ENCODE assay signal across 11 cellular contexts in genomic region chr1:211132681-211133392, GRCh38. TPM values are rescaled to one million over a fixed set of nuclear protein-coding genes. Genes with fewer than 3 reads are reported as not detected.
DNase-seq lines count a peak whose midpoint lies in the region; ATAC-seq, FAIRE-seq and TF ChIP-seq lines count a peak whose summit lies in the region.
"Had no signal": no experiment of that assay in that cellular context is flagged by ENCODE, and none has a peak within 500 bp of the region (broad histone marks: within the 10 kb centered on the region; RNA-seq: fewer than 3 reads in every experiment).

No MANE protein-coding gene starts in this region.

- FAIRE-seq in A549 (lab: Jason Lieb, UNC), result no peak
- FAIRE-seq: GM19239 had no signal

- 49% methylated on average over 21 of the region's 21 CpGs for WGBS in A549 (ENCODE audit: missing lambda C conversion rate)

- peaks cover 5% of the 10 kb centered on the region for H3K27me3 ChIP-seq in neural cell (ENCODE audit: insufficient read depth, low read depth, low read length)

- POLR2A ChIA-PET in A549 (lab: Yijun Ruan, JAX), result interaction anchor here (0.6 to 2.3 kb wide), 4 partner anchors 126 to 895 kb away, joined by 3 to 22 read pairs (median 10); partner anchors contain the start of gene RCOR3
- POLR2A ChIA-PET in RWPE1 (lab: Yijun Ruan, JAX; ENCODE audit: low non-redundant PET), result no interaction called here

- H2AFZ ChIP-seq in neural cell (ENCODE audit: low read depth, low read length), result peak overlapping the region; percentile 52

- no peaks in the 10 kb centered on the region for H3K36me3 ChIP-seq in neural cell (ENCODE audit: insufficient read depth, low read length)

- CTCF ChIA-PET in A549 (lab: Yijun Ruan, JAX) (interaction anchor here (0.8 to 9.0 kb wide), 43 partner anchors 9 to 942 kb away, joined by 3 to 388 read pairs (median 8); no protein-coding TSS in a partner anchor), RWPE1 (lab: Yijun Ruan, JAX) (interaction anchor here (0.5 to 1.9 kb wide), 6 partner anchors 125 to 989 kb away, joined by 3 to 7 read pairs (median 4); no protein-coding TSS in a partner anchor)

- H3K4me3 ChIP-seq in A549 (peak overlapping the region; percentile 67), neural cell (ENCODE audit: low read length) (peak overlapping the region; percentile 81)

- H3K4me2 ChIP-seq in A549 (peak overlapping the region; percentile 85), neural cell (ENCODE audit: low read length) (peak overlapping the region; percentile 77)

- H3K9me2 ChIP-seq in neural cell (ENCODE audit: insufficient read depth, low read length), result no peaks in the 10 kb centered on the region

- no peak for DNase-seq in A549 (ENCODE audit: low read depth in 1 of 2, low spot score in 1 of 2)
- no peak for DNase-seq in HFFc6
- DNase-seq in effector memory CD8-positive, alpha-beta T cell, result no peak
- no peak for DNase-seq in activated gamma-delta T cell treated with Interleukin-2 at 50 U/mL for 16 hours
- DNase-seq in GM13976 (ENCODE audit: low spot score), result no peak
- no peak for DNase-seq in RWPE1 (ENCODE audit: low spot score)
- no peak for DNase-seq in SHP77 (lab: John Stamatoyannopoulos, UW)
- DNase-seq: activated naive CD4-positive, alpha-beta T cell treated with anti-CD3 and anti-CD28 coated beads, Interleukin-2, amount 10 ng/mL, durations not matched to agents 7 days and 5 days had no signal

- TF ChIP-seq RAD21 in A549 (conservative IDR thresholded peaks at IDR 0.05 in 1 of 2, IDR thresholded peaks at IDR 0.05 in 1 of 2), result no peak
- no peak for TF ChIP-seq RAD21 in neural cell (conservative IDR thresholded peaks at IDR 0.05)

- no peak for TF ChIP-seq EP300 in A549 (IDR thresholded peaks at IDR 0.05)
- no peak for TF ChIP-seq EP300 in neural cell (conservative IDR thresholded peaks at IDR 0.05; ENCODE audit: poor library complexity, severe bottlenecking)

- no peaks in the 10 kb centered on the region for H3K9me3 Mint-ChIP-seq in HFFc6
- no peaks in the 10 kb centered on the region for H3K9me3 Mint-ChIP-seq in effector memory CD8-positive, alpha-beta T cell
- H3K9me3 Mint-ChIP-seq: activated naive CD4-positive, alpha-beta T cell treated with anti-CD3 and anti-CD28 coated beads, Interleukin-2, amount 10 ng/mL, durations not matched to agents 7 days and 5 days; T-helper 1 cell treated with Interleukin-12 subunit alpha and Interleukin-12 subunit beta and Interleukin-4 antibody, amounts not matched to agents 30 μg/mL and 1 μg/mL, for 36 hours had no signal

- H3K9me3 ChIP-seq in A549 (no peaks in the 10 kb centered on the region), neural cell (ENCODE audit: low read length) (no peaks in the 10 kb centered on the region)

- H3F3A ChIP-seq in neural cell (ENCODE audit: insufficient read depth, low read length, poor library complexity, severe bottlenecking), result no peaks in the 10 kb centered on the region

- no peaks in the 10 kb centered on the region for H3K79me2 ChIP-seq in neural cell (replicated peaks; ENCODE audit: insufficient read depth, low read length)

- H3K4me3 Mint-ChIP-seq in HFFc6, result peak overlapping the region; percentile 85
- peak overlapping the region; percentile 67 to 74 for H3K4me3 Mint-ChIP-seq in effector memory CD8-positive, alpha-beta T cell

- H3K4me1 ChIP-seq in A549, result peaks cover 20% of the 10 kb centered on the region

- no peak overlapping the region for H3K27ac Mint-ChIP-seq in HFFc6
- no peak overlapping the region for H3K27ac Mint-ChIP-seq in effector memory CD8-positive, alpha-beta T cell
- H3K27ac Mint-ChIP-seq: activated naive CD4-positive, alpha-beta T cell treated with anti-CD3 and anti-CD28 coated beads, Interleukin-2, amount 10 ng/mL, durations not matched to agents 7 days and 5 days; T-helper 1 cell treated with Interleukin-12 subunit alpha and Interleukin-12 subunit beta and Interleukin-4 antibody, amounts not matched to agents 30 μg/mL and 1 μg/mL, for 36 hours had no signal

- in situ Hi-C loops in GM13976 (cut with MboI; ENCODE audit: low sequenced_read_pairs, unreplicated experiment), result loop anchor here (10.0 to 25.0 kb wide), 2 partner anchors 558 to 721 kb away; no protein-coding TSS in a partner anchor

- H3K4me1 Mint-ChIP-seq in HFFc6 (ENCODE audit: low read depth), result peaks cover 23% of the 10 kb centered on the region
- peaks cover 4 to 6% of the 10 kb centered on the region in 2 donors for H3K4me1 Mint-ChIP-seq in effector memory CD8-positive, alpha-beta T cell (ENCODE audit: low read depth in 2 of 2)

- peak overlapping the region; percentile 89 to 93 for H3K27ac ChIP-seq in A549
- H3K27ac ChIP-seq in neural cell (ENCODE audit: low read length), result peak overlapping the region; percentile 69
- H3K27ac ChIP-seq in RWPE1, result no peak overlapping the region

- H3K27me3 Mint-ChIP-seq in HFFc6 (ENCODE audit: insufficient read depth), result peaks cover 18% of the 10 kb centered on the region; the same call in 1 of the 2 replicates
- H3K27me3 Mint-ChIP-seq in effector memory CD8-positive, alpha-beta T cell, result peaks cover 37 to 54% of the 10 kb centered on the region in 2 donors

- peak overlapping the region; percentile 76 for H3K9ac ChIP-seq in neural cell (ENCODE audit: low read length)

- no peak for TF ChIP-seq POLR2A in A549 (IDR thresholded peaks at IDR 0.05; ENCODE audit: low read length)

- H3K36me3 Mint-ChIP-seq in HFFc6 (ENCODE audit: low read depth), result no peaks in the 10 kb centered on the region
- no peaks in the 10 kb centered on the region for H3K36me3 Mint-ChIP-seq in effector memory CD8-positive, alpha-beta T cell (ENCODE audit: insufficient read depth)
- H3K36me3 Mint-ChIP-seq: activated naive CD4-positive, alpha-beta T cell treated with anti-CD3 and anti-CD28 coated beads, Interleukin-2, amount 10 ng/mL, durations not matched to agents 7 days and 5 days had no signal

- no peak for ATAC-seq in A549
- no peak for ATAC-seq in effector memory CD8-positive, alpha-beta T cell (replicated peaks)

- H4K20me1 ChIP-seq in neural cell (ENCODE audit: insufficient read depth), result no peaks in the 10 kb centered on the region

- TF ChIP-seq CTCF in A549 (IDR thresholded peaks at IDR 0.05) (no peak), HFFc6 (IDR thresholded peaks at IDR 0.05) (no peak), neural cell (IDR thresholded peaks at IDR 0.05; ENCODE audit: poor library complexity, severe bottlenecking) (no peak), GM13976 (IDR thresholded peaks at IDR 0.05; ENCODE audit: borderline replicate concordance, control extremely low read depth, extremely low read depth, insufficient read depth, missing control alignments) (no peak), RWPE1 (conservative IDR thresholded peaks at IDR 0.05; ENCODE audit: low read depth) (no peak)

TF ChIP-seq in A549, 52 proteins besides CTCF, POLR2A, EP300 and RAD21:
- TF ChIP-seq CBX2 (IDR thresholded peaks at IDR 0.05; ENCODE audit: borderline replicate concordance, low read depth) (no peak), HDAC2 (IDR thresholded peaks at IDR 0.05) (no peak), FOSB (CRISPR knock-in tag; IDR thresholded peaks at IDR 0.05) (no peak), ELK1 (IDR thresholded peaks at IDR 0.05; ENCODE audit: low read depth, low read length) (no peak), HOXA7 (CRISPR knock-in tag; IDR thresholded peaks at IDR 0.05) (no peak), NR3C1 (IDR thresholded peaks at IDR 0.05) (no peak), ZNF302 (CRISPR knock-in tag; IDR thresholded peaks at IDR 0.05) (no peak), ZC3H11A (IDR thresholded peaks at IDR 0.05) (no peak)

TF ChIP-seq in neural cell, 6 proteins besides CTCF, POLR2A, EP300 and RAD21:
- TF ChIP-seq MXI1 (conservative IDR thresholded peaks at IDR 0.05; ENCODE audit: poor library complexity, severe bottlenecking) (no peak), REST (IDR thresholded peaks at IDR 0.05; ENCODE audit: borderline replicate concordance) (no peak), POLR2AphosphoS5 (IDR thresholded peaks at IDR 0.05) (peak; percentile 2)

RNA-seq across cellular contexts. Expression of gene KCNH1, which starts 1.1 kb away (rescaled TPM):
- 7.9 and 8.4 TPM in 2 replicates for polyA plus RNA-seq in A549 (2011; rRNA removed)
- 2.8 and 3.3 TPM in 2 replicates for polyA plus RNA-seq in A549 (2012; cell fraction: cytosol; rRNA removed)
- 3.9 and 6.5 TPM in 2 replicates for polyA plus RNA-seq in A549 (2012; cell fraction: nucleus; rRNA removed)
- 5.1 to 5.7 TPM (median 5.3 TPM) in 3 replicates for polyA plus RNA-seq in A549 (2017; fragmentation: RNase III; extraction: RNeasy Plus Mini Kit Qiagen cat#74134 plus additional on column Dnase treatment)
- 34.5 and 45.6 TPM in 2 replicates for polyA minus RNA-seq in A549 (2011; rRNA and poly(A)+ RNA removed)
- 1 to 10 TPM in 5 of 6 experiments, under 1 TPM in 1; 0.90 to 1.8 (median 1.5) TPM for total RNA-seq in HFFc6 (2021; fragmentation: NEBNext Ultra II Directional; extraction: Animal tissue kit (Norgen Biotek cat#: 25700))
- 2.3 and 3.9 TPM in 2 replicates for polyA plus RNA-seq in neural cell
- polyA minus RNA-seq in neural cell, result 25.6 and 33.9 TPM in 2 replicates
